8 cellular contexts compared by ENCODE assay signal in genomic region chr13:97125810-97126738, GRCh38.
A peak's percentile ranks its signal among the peaks of the same experiment; 100 is the strongest.
DNase-seq lines count a peak whose midpoint lies in the region; ATAC-seq, FAIRE-seq and TF ChIP-seq lines count a peak whose summit lies in the region.

No MANE protein-coding gene starts in this region.

- no peaks in the 10 kb centered on the region for H3K27me3 ChIP-seq in small intestine (ENCODE audit: control insufficient read depth in 2 of 2, insufficient read depth in 2 of 2, low read length in 2 of 2)

- no peak overlapping the region for H3K4me3 ChIP-seq in fibroblast of the aortic adventitia (ENCODE audit: low read depth, low read length)
- H3K4me3 ChIP-seq in small intestine (ENCODE audit: low read depth in 1 of 2, low read length in 2 of 2): no peak overlapping the region

- peak; percentile 25 for TF ChIP-seq CTCF in fibroblast of the aortic adventitia (IDR thresholded peaks at IDR 0.05; ENCODE audit: insufficient read depth, low read length)

- FAIRE-seq in small intestine (lab: Jason Lieb, UNC): no peak

- peak overlapping the region in 1 of 2 donors; percentile 14 for H3K27ac ChIP-seq in small intestine (ENCODE audit: low read depth in 1 of 2, low read length in 1 of 2)

- no peaks in the 10 kb centered on the region for H3K9me3 ChIP-seq in small intestine (ENCODE audit: control insufficient read depth, low read depth)

- H3K4me1 ChIP-seq in small intestine (ENCODE audit: control insufficient read depth in 2 of 2, insufficient read depth in 1 of 2, low read depth in 1 of 2, low read length in 1 of 2): peaks cover 2 to 5% of the 10 kb centered on the region in 2 donors

- peak; percentile 87 for ATAC-seq in HG02763 (IDR thresholded peaks at IDR 0.05; ENCODE audit: unreplicated experiment)
- ATAC-seq in stimulated activated naive CD8-positive, alpha-beta T cell treated with anti-CD3 and anti-CD28 coated beads, Interleukin-15, Interleukin-2, amounts not matched to agents 100 U/mL and 50 U/mL, for 24 hours: peak; percentile 88

- no peaks in the 10 kb centered on the region for H3K36me3 ChIP-seq in small intestine (ENCODE audit: control insufficient read depth in 2 of 2, insufficient read depth in 2 of 2, low read length in 2 of 2)

- DNase-seq in stimulated activated CD4-positive, alpha-beta T cell treated with anti-CD3 and anti-CD28 coated beads, Interleukin-15, amount 100 ng/mL, for 24 hours: peak; percentile 31
- no peak for DNase-seq in stimulated activated CD4-positive, alpha-beta T cell treated with anti-CD3 and anti-CD28 coated beads, Interleukin-2, amount 100 ng/mL, for 48 hours
- DNase-seq in NCI-H226 (peak; percentile 36), fibroblast of the aortic adventitia (ENCODE audit: low read depth) (peak; percentile 55), UCSD-AML1 (lab: John Stamatoyannopoulos, UW; ENCODE audit: unreplicated experiment) (no peak), small intestine (no peak)
- peak; percentile 13 for DNase-seq in stimulated activated naive CD8-positive, alpha-beta T cell treated with anti-CD3 and anti-CD28 coated beads, Interleukin-15, Interleukin-2, amounts not matched to agents 100 U/mL and 50 U/mL, for 24 hours

- WGBS in small intestine, 3 donors: 53 to 60% (median 55%) methylated on average over 13 of the region's 13 CpGs

Comparison
In these comparisons a context has a peak if more than half of its experiments do, and no peak if none do; other contexts are left out.
1. DNase-seq: peak in stimulated activated CD4-positive, alpha-beta T cell treated with anti-CD3 and anti-CD28 coated beads, Interleukin-15, amount 100 ng/mL, for 24 hours (single experiment), NCI-H226 (single experiment), fibroblast of the aortic adventitia (single experiment) and stimulated activated naive CD8-positive, alpha-beta T cell treated with anti-CD3 and anti-CD28 coated beads, Interleukin-15, Interleukin-2, amounts not matched to agents 100 U/mL and 50 U/mL, for 24 hours (single experiment); none in stimulated activated CD4-positive, alpha-beta T cell treated with anti-CD3 and anti-CD28 coated beads, Interleukin-2, amount 100 ng/mL, for 48 hours (0 of 2), UCSD-AML1 (single experiment) and small intestine (single experiment).